14 cellular contexts compared by ENCODE assay signal in the genomic region with DNA sequence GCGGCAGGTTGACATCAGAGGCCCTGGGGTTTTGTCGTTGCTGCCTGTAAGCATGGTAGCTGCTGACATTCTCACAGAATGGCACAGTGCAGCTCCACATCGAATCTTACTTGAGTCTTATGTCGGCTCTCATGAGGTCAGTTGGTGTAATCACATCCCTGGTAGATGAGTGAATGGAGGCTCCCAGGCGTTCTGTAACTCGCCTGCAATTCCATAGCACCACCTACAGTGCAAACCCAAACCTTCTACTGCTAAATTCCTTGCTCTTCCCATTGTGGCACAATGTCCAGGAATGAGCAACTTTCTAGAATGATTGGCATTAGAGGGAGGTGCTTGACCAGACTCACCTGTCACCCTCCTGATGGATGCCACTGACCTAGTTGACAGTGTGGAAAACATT.
DNase-seq lines count a peak whose midpoint lies in the region; ATAC-seq and TF ChIP-seq lines count a peak whose summit lies in the region.
"Had no signal": no experiment of that assay in that cellular context is flagged by ENCODE, and none has a peak within 500 bp of the region (broad histone marks: within the 10 kb centered on the region; RNA-seq: fewer than 3 reads in every experiment).

No MANE protein-coding gene starts in this region.

- H3K9me3 ChIP-seq in cardiac muscle cell (ENCODE audit: low read depth) (no peaks in the 10 kb centered on the region), heart right ventricle (peaks cover 0 to 7% (median 0%) of the 10 kb centered on the region in 11 donors)

- no peaks in the 10 kb centered on the region for H3K4me1 Mint-ChIP-seq in stimulated activated effector memory CD8-positive, alpha-beta T cell treated with anti-CD3 and anti-CD28 coated beads, Interleukin-12 subunit alpha, Interleukin-12 subunit beta, amount 100 ng/mL, for 72 hours

- H3K27ac ChIP-seq in cardiac muscle cell = no peak overlapping the region
- no peak overlapping the region for H3K27ac ChIP-seq in heart right ventricle

- no peaks in the 10 kb centered on the region for H3K4me1 ChIP-seq in cardiac muscle cell (ENCODE audit: low read depth)
- H3K4me1 ChIP-seq in heart right ventricle = peaks cover 0 to 7% (median 4%) of the 10 kb centered on the region in 9 donors

- ATAC-seq in heart right ventricle (no peak), GM21786 (IDR thresholded peaks at IDR 0.05; ENCODE audit: unreplicated experiment) (no peak)
- no peak for ATAC-seq in stimulated activated effector memory CD8-positive, alpha-beta T cell treated with anti-CD3 and anti-CD28 coated beads, Interleukin-12 subunit alpha, Interleukin-12 subunit beta, amount 100 ng/mL, for 72 hours

- H3K36me3 Mint-ChIP-seq in stimulated activated effector memory CD8-positive, alpha-beta T cell treated with anti-CD3 and anti-CD28 coated beads, Interleukin-12 subunit alpha, Interleukin-12 subunit beta, amount 100 ng/mL, for 72 hours = no peaks in the 10 kb centered on the region
- H3K36me3 Mint-ChIP-seq: activated naive CD8-positive, alpha-beta T cell treated with anti-CD3 and anti-CD28 coated beads, Interleukin-2, amount 10 ng/mL, durations not matched to agents 7 days and 5 days had no signal

- in situ Hi-C loops in SK-MEL-5 (cut with HindIII; ENCODE audit: low pct_unique_long_range_greater_than_20kb, low sequenced_read_pairs) = no loop called here

- H3K36me3 ChIP-seq in cardiac muscle cell (no peaks in the 10 kb centered on the region), heart right ventricle (no peaks in the 10 kb centered on the region)

- peak; percentile 35 to 71 for DNase-seq in cardiac muscle cell (ENCODE audit: low read depth in 1 of 2, low spot score in 1 of 2)
- DNase-seq in heart right ventricle = no peak
- peak; percentile 52 for DNase-seq in SK-MEL-5 (ENCODE audit: low read depth, low spot score)
- peak; percentile 56 for DNase-seq in fibroblast of villous mesenchyme (ENCODE audit: low read depth)
- DNase-seq in stimulated activated effector memory CD8-positive, alpha-beta T cell treated with anti-CD3 and anti-CD28 coated beads, Interleukin-12 subunit alpha, Interleukin-12 subunit beta, amount 100 ng/mL, for 72 hours (ENCODE audit: low spot score in 2 of 2) = no peak
- DNase-seq in GM10266 (ENCODE audit: extremely low spot score) = no peak
- no peak for DNase-seq in mucosa of gallbladder (ENCODE audit: low spot score)
- DNase-seq: activated CD8-positive, alpha-beta memory T cell treated with anti-CD3 and anti-CD28 coated beads for 24 hours; activated naive CD8-positive, alpha-beta T cell treated with anti-CD3 and anti-CD28 coated beads, Interleukin-2, amount 10 ng/mL, durations not matched to agents 7 days and 5 days; AML-193; MM.1S; nucleus accumbens; T-helper 2 cell had no signal

- TF ChIP-seq CTCF in cardiac muscle cell (IDR thresholded peaks at IDR 0.05; ENCODE audit: low read depth, low read length) = peak; percentile 43
- TF ChIP-seq CTCF in heart right ventricle (IDR thresholded peaks at IDR 0.05) = peak in 1 of 9 donors; percentile 15
- peak; percentile 51 for TF ChIP-seq CTCF in fibroblast of villous mesenchyme (IDR thresholded peaks at IDR 0.05; ENCODE audit: insufficient read depth, low read depth, low read length)
- no peak for TF ChIP-seq CTCF in GM10266 (IDR thresholded peaks at IDR 0.05; ENCODE audit: control insufficient read depth, insufficient read depth, low read depth, missing control alignments)

- 70 to 73% methylated on average over 6 of the region's 6 CpGs for WGBS in heart right ventricle, 2 donors

- H3K27me3 ChIP-seq in cardiac muscle cell (no peaks in the 10 kb centered on the region), heart right ventricle (no peaks in the 10 kb centered on the region)

- peaks cover 14% of the 10 kb centered on the region for H3K9me3 Mint-ChIP-seq in stimulated activated effector memory CD8-positive, alpha-beta T cell treated with anti-CD3 and anti-CD28 coated beads, Interleukin-12 subunit alpha, Interleukin-12 subunit beta, amount 100 ng/mL, for 72 hours

- intact Hi-C loops in heart right ventricle (cut with DNase I) = loop anchor here in 7 of 10 donors (5.0 to 10.0 kb wide), 3 partner anchors 96 to 259 kb away; no protein-coding TSS in a partner anchor

- H3K4me3 Mint-ChIP-seq in stimulated activated effector memory CD8-positive, alpha-beta T cell treated with anti-CD3 and anti-CD28 coated beads, Interleukin-12 subunit alpha, Interleukin-12 subunit beta, amount 100 ng/mL, for 72 hours = no peak overlapping the region
- H3K4me3 Mint-ChIP-seq: activated naive CD8-positive, alpha-beta T cell treated with anti-CD3 and anti-CD28 coated beads, Interleukin-2, amount 10 ng/mL, durations not matched to agents 7 days and 5 days had no signal

- H3K4me3 ChIP-seq in cardiac muscle cell = no peak overlapping the region
- H3K4me3 ChIP-seq in heart right ventricle = no peak overlapping the region
- no peak overlapping the region for H3K4me3 ChIP-seq in fibroblast of villous mesenchyme (ENCODE audit: low read depth, low read length)

- H3K27ac Mint-ChIP-seq in stimulated activated effector memory CD8-positive, alpha-beta T cell treated with anti-CD3 and anti-CD28 coated beads, Interleukin-12 subunit alpha, Interleukin-12 subunit beta, amount 100 ng/mL, for 72 hours = no peak overlapping the region
- H3K27ac Mint-ChIP-seq: activated naive CD8-positive, alpha-beta T cell treated with anti-CD3 and anti-CD28 coated beads, Interleukin-2, amount 10 ng/mL, durations not matched to agents 7 days and 5 days had no signal

Comparison
In these comparisons a context has a peak if more than half of its experiments do, and no peak if none do; other contexts are left out.
1. DNase-seq: peak in cardiac muscle cell (2 of 2), SK-MEL-5 (single experiment) and fibroblast of villous mesenchyme (single experiment); none in heart right ventricle (0 of 2), stimulated activated effector memory CD8-positive, alpha-beta T cell treated with anti-CD3 and anti-CD28 coated beads, Interleukin-12 subunit alpha, Interleukin-12 subunit beta, amount 100 ng/mL, for 72 hours (0 of 2), GM10266 (single experiment) and mucosa of gallbladder (single experiment).